In genomic region chr16:84594725-84595038, GRCh38 we compare ENCODE assay signal across 11 cellular contexts. TPM values are rescaled to one million over a fixed set of nuclear protein-coding genes. Genes with fewer than 3 reads are reported as not detected.
DNase-seq lines count a peak whose midpoint lies in the region; ATAC-seq and TF ChIP-seq lines count a peak whose summit lies in the region.
"Had no signal": no experiment of that assay in that cellular context is flagged by ENCODE, and none has a peak within 500 bp of the region (broad histone marks: within the 10 kb centered on the region; RNA-seq: fewer than 3 reads in every experiment).

No MANE protein-coding gene starts in this region.

- peaks cover 67% of the 10 kb centered on the region for H3K36me3 Mint-ChIP-seq in CD4-positive, alpha-beta T cell (ENCODE audit: low read depth)
- H3K36me3 Mint-ChIP-seq in naive thymus-derived CD8-positive, alpha-beta T cell: peaks cover 0 to 18% (median 9%) of the 10 kb centered on the region in 3 donors

- H3K27me3 Mint-ChIP-seq in CD4-positive, alpha-beta T cell: no peaks in the 10 kb centered on the region
- H3K27me3 Mint-ChIP-seq in naive thymus-derived CD8-positive, alpha-beta T cell: no peaks in the 10 kb centered on the region

- no peaks in the 10 kb centered on the region for H3K9me3 ChIP-seq in CD4-positive, alpha-beta T cell (ENCODE audit: control insufficient read depth, low read length)
- no peaks in the 10 kb centered on the region for H3K9me3 ChIP-seq in HEK293 (ENCODE audit: control insufficient read depth, insufficient read depth, low read depth, low read length)
- H3K9me3 ChIP-seq: uterus had no signal

- intact Hi-C loops in CD4-positive, alpha-beta T cell (cut with DNase I, micrococcal nuclease): loop anchor here in 1 of 2 experiments (1.0 kb wide), 1 partner anchor 23 kb away; no protein-coding TSS in a partner anchor

- no peaks in the 10 kb centered on the region for H3K9me3 Mint-ChIP-seq in CD4-positive, alpha-beta T cell
- no peaks in the 10 kb centered on the region for H3K9me3 Mint-ChIP-seq in naive thymus-derived CD8-positive, alpha-beta T cell

- H3K36me3 ChIP-seq in HEK293 (ENCODE audit: control insufficient read depth in 2 of 2, insufficient read depth in 1 of 2, low read length in 2 of 2): peaks cover 0 to 7% of the 10 kb centered on the region in 2 experiments; a peak in 1 of 3 replicates
- H3K36me3 ChIP-seq: uterus had no signal

- no peaks in the 10 kb centered on the region for H3K27me3 ChIP-seq in CD4-positive, alpha-beta T cell (ENCODE audit: control insufficient read depth, insufficient read depth, low read length)
- H3K27me3 ChIP-seq: uterus had no signal

- no peak for ATAC-seq in CD4-positive, alpha-beta T cell (ENCODE audit: poor library complexity)
- ATAC-seq in naive thymus-derived CD8-positive, alpha-beta T cell: peak in 1 of 2 donors; percentile 17

- no peaks in the 10 kb centered on the region for H3K4me1 ChIP-seq in HEK293 (ENCODE audit: control insufficient read depth, insufficient read depth, low read length)
- H3K4me1 ChIP-seq: uterus had no signal

- H3K27ac ChIP-seq in CD4-positive, alpha-beta T cell (ENCODE audit: low read depth, low read length): peak overlapping the region; percentile 81
- H3K27ac ChIP-seq in HEK293 (ENCODE audit: extremely low read depth, low read depth, low read length) (no peak overlapping the region), angular gyrus (ENCODE audit: low read depth, low read length) (peak overlapping the region; percentile 22)
- H3K27ac ChIP-seq: uterus had no signal

- no peak overlapping the region for H3K4me3 ChIP-seq in HEK293 (ENCODE audit: low read depth, low read length)
- H3K4me3 ChIP-seq: uterus had no signal

- peaks cover 75% of the 10 kb centered on the region for H3K4me1 Mint-ChIP-seq in CD4-positive, alpha-beta T cell (ENCODE audit: low read depth)
- H3K4me1 Mint-ChIP-seq in naive thymus-derived CD8-positive, alpha-beta T cell: peaks cover 46 to 81% (median 73%) of the 10 kb centered on the region in 4 donors

- no peak for TF ChIP-seq CTCF in CD4-positive, alpha-beta T cell (IDR thresholded peaks at IDR 0.05)
- TF ChIP-seq CTCF in HEK293 (tag by site-specific recombination; IDR thresholded peaks at IDR 0.05): no peak

- H3K4me3 Mint-ChIP-seq in CD4-positive, alpha-beta T cell: peak overlapping the region; percentile 86
- H3K4me3 Mint-ChIP-seq in naive thymus-derived CD8-positive, alpha-beta T cell: peak overlapping the region; percentile 78 to 91 (median 83)

- POLR2A ChIA-PET in CD4-positive, alpha-beta T cell (lab: Charles Lee): interaction anchor here (0.6 to 2.2 kb wide), 14 partner anchors 10 to 90 kb away, joined by 3 to 16 read pairs (median 4); partner anchors contain the start of genes COTL1 and MEAK7
- POLR2A ChIA-PET in HEK293 (lab: Yijun Ruan, JAX): no interaction called here
- POLR2A ChIA-PET in naive thymus-derived CD8-positive, alpha-beta T cell (lab: Charles Lee): interaction anchor here (0.6 to 2.0 kb wide), 17 partner anchors 9 to 353 kb away, joined by 3 to 16 read pairs (median 4); partner anchors contain the start of gene COTL1

- CTCF ChIA-PET in CD4-positive, alpha-beta T cell (lab: Charles Lee): interaction anchor here (1.1 to 1.3 kb wide), 2 partner anchors 28 to 84 kb away, joined by 6 read pairs; no protein-coding TSS in a partner anchor
- CTCF ChIA-PET in HEK293 (lab: Yijun Ruan, JAX): no interaction called here

- no peak for DNase-seq in CD4-positive, alpha-beta T cell
- no peak for DNase-seq in naive thymus-derived CD8-positive, alpha-beta T cell
- DNase-seq in NCI-H1092 (lab: John Stamatoyannopoulos, UW): no peak
- no peak for DNase-seq in hippocampal formation (lab: John Stamatoyannopoulos, UW)
- DNase-seq in HCEC 1CT: no peak
- no peak for DNase-seq in germinal center (ENCODE audit: low spot score)
- DNase-seq: DMS53, NCI-H2029 treated with DMSO at 0.1 percent for 48 hours had no signal

- H3K27ac Mint-ChIP-seq in CD4-positive, alpha-beta T cell: peak overlapping the region; percentile 92
- H3K27ac Mint-ChIP-seq in naive thymus-derived CD8-positive, alpha-beta T cell: peak overlapping the region; percentile 93 to 99 (median 97)

TF ChIP-seq in HEK293, 187 proteins besides CTCF, POLR2A, EP300 and RAD21:
- TF ChIP-seq ZNF148 (tag by site-specific recombination; IDR thresholded peaks at IDR 0.05; ENCODE audit: borderline replicate concordance) (no peak), HOXD13 (CRISPR knock-in tag; IDR thresholded peaks at IDR 0.05; ENCODE audit: borderline replicate concordance) (no peak), ZBTB1 (tag by site-specific recombination; IDR thresholded peaks at IDR 0.05) (no peak), ZNF518A (tag by site-specific recombination; conservative IDR thresholded peaks at IDR 0.05; ENCODE audit: low read depth) (no peak), WT1 (tag by site-specific recombination; IDR thresholded peaks at IDR 0.05) (no peak), ZNF24 (tag by site-specific recombination; IDR thresholded peaks at IDR 0.05) (no peak), ZFHX2 (tag by site-specific recombination; conservative IDR thresholded peaks at IDR 0.05) (peak; percentile 43)
TF ChIP-seq in HEK293: peak in this region for 1.

RNA-seq across cellular contexts. Expression of gene COTL1, which starts 23.2 kb away (rescaled TPM):
- total RNA-seq in CD4-positive, alpha-beta T cell: 100 to 1,000 TPM; 179 to 181 TPM
- total RNA-seq in naive thymus-derived CD8-positive, alpha-beta T cell: 100 to 1,000 TPM in 1 of 2 experiments, 10 to 100 TPM in 1; 99.1 to 101 TPM
- 100 to 1,000 TPM; 341 to 512 (median 425) TPM for polyA plus RNA-seq in naive thymus-derived CD8-positive, alpha-beta T cell

RNA-seq across cellular contexts. Expression of gene KLHL36, which starts 53.6 kb away (rescaled TPM):
- total RNA-seq in CD4-positive, alpha-beta T cell: 10 to 100 TPM; 76.6 to 78.6 TPM
- total RNA-seq in naive thymus-derived CD8-positive, alpha-beta T cell: 100 to 1,000 TPM; 151 to 157 TPM
- polyA plus RNA-seq in naive thymus-derived CD8-positive, alpha-beta T cell: 10 to 100 TPM; 27.4 to 50.3 (median 32.0) TPM
